Comparison of ENCODE assay signal across 34 cellular contexts in genomic region chr7:41603985-41604384, GRCh38.
"Had no signal": no experiment of that assay in that cellular context is flagged by ENCODE, and none has a peak within 500 bp of the region (broad histone marks: within the 10 kb centered on the region; RNA-seq: fewer than 3 reads in every experiment).

No MANE protein-coding gene starts in this region.

- DNase-seq: Karpas-422, Kasumi-1, KG1, MG63, MM.1S, MV-4-11, NCI-H1048, NCI-H1092, NCI-H1092 treated with DMSO at 0.1 percent for 48 hours, NCI-H1105, NCI-H1105 treated with DMSO at 0.1 percent for 48 hours, NCI-H1417, NCI-H1417 treated with DMSO at 0.1 percent for 48 hours, NCI-H1436, NCI-H1436 treated with DMSO at 0.1 percent for 48 hours, NCI-H146, NCI-H1694, NCI-H1694 treated with DMSO at 0.1 percent for 48 hours, NCI-H187, NCI-H187 treated with DMSO at 0.1 percent for 48 hours, NCI-H1930, NCI-H2029, NCI-H2029 treated with DMSO at 0.1 percent for 48 hours, NCI-H2081, NCI-H2081 treated with DMSO at 0.1 percent for 48 hours, NCI-H2107, NCI-H2171, NCI-H2171 treated with DMSO at 0.1 percent for 48 hours, NCI-H2227 treated with DMSO at 0.1 percent for 48 hours, NCI-H226, NCI-H345, NCI-H446, NCI-H446 treated with DMSO at 0.1 percent for 48 hours had no signal

- H3K36me3 ChIP-seq: MG63 had no signal

- H3K4me3 ChIP-seq: MG63 had no signal

- H3K27ac ChIP-seq: KMS-11 had no signal

- H3K9me3 ChIP-seq: MG63 had no signal

- H3K27me3 ChIP-seq: MG63 had no signal
